Comparison of ENCODE assay signal across 1 cellular context in genomic region chr2:96143848-96144480, GRCh38.
TF ChIP-seq lines count a peak whose summit lies in the region.

No MANE protein-coding gene starts in this region.

TF ChIP-seq in H1, 55 proteins besides CTCF, POLR2A, EP300 and RAD21:
- peak; percentile 78 for TF ChIP-seq MAX (IDR thresholded peaks at IDR 0.05)
- no peak for TF ChIP-seq POU5F1 (IDR thresholded peaks at IDR 0.05; ENCODE audit: low read depth, low read length)
- TF ChIP-seq CREB1 (IDR thresholded peaks at IDR 0.05) = peak; percentile 45; the same call in 1 of the 2 replicates
- no peak for TF ChIP-seq JUN (IDR thresholded peaks at IDR 0.05; ENCODE audit: low read depth, low read length)
- TF ChIP-seq SUZ12 (IDR thresholded peaks at IDR 0.05; ENCODE audit: low read length) = no peak
